In the genomic region with DNA sequence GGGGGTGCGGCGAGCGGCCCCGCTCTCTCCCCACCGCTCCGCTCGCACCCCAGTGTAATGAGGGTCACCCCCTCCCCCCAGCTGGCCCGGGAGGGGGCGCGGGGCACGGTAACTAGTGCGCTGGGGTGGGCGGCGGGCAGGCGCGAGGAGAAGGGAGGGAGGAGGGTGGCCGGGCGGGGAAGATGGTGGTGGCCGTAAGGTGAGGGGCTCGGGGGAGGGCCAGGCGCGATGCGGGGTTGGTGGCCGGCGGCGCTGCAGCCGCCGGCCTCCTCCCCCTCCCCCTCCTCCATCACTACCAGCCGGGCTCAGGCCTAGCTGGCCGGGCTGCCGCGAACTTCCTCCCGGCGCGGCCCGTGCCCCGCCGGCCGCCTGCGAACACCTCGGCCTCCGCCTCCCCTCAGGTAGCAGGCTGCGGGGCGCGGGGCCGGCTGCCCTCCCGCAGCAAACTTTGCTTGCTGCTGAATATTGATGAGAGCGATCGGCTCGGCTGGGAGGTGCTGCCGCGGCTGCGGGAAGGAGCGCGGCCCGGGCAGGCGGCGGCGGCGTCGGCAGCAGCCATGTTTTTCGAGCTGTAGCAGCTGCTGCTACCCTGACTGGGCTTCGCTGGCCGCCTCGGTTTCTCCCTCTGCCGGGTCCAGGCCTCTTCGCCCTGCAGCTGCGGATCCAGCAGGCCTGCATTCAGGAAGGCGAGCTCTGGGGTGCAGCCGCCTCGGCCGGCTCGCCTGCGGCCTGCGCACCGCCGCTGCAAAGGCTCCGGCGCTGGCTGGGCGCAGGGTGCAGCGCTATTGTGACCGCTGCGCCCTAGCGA, we compare ENCODE assay signal across 8 cellular contexts. TPM values are rescaled to one million over a fixed set of nuclear protein-coding genes. Genes with fewer than 3 reads are reported as not detected.
DNase-seq lines count a peak whose midpoint lies in the region; ATAC-seq and TF ChIP-seq lines count a peak whose summit lies in the region.

No MANE protein-coding gene starts in this region.

- no peaks in the 10 kb centered on the region for H4K20me1 ChIP-seq in neural cell (ENCODE audit: insufficient read depth)

- H3K27ac Mint-ChIP-seq in activated T-helper 1 cell treated with anti-CD3 and anti-CD28 coated beads, Interleukin-12 subunit alpha, Interleukin-12 subunit beta, Interleukin-2, Interleukin-4 antibody, amounts not matched to agents 30 ng/mL and 10 ng/mL and 1 ng/mL, durations not matched to agents 14 hours and 24 hours and 36 hours = peak overlapping the region; percentile 86

- H2AFZ ChIP-seq in neural cell (ENCODE audit: low read depth, low read length) = peak overlapping the region; percentile 65

- peaks cover 18% of the 10 kb centered on the region for H3K36me3 Mint-ChIP-seq in activated T-helper 1 cell treated with anti-CD3 and anti-CD28 coated beads, Interleukin-12 subunit alpha, Interleukin-12 subunit beta, Interleukin-2, Interleukin-4 antibody, amounts not matched to agents 30 ng/mL and 10 ng/mL and 1 ng/mL, durations not matched to agents 14 hours and 24 hours and 36 hours (ENCODE audit: low read depth)

- H3K4me1 Mint-ChIP-seq in activated T-helper 1 cell treated with anti-CD3 and anti-CD28 coated beads, Interleukin-12 subunit alpha, Interleukin-12 subunit beta, Interleukin-2, Interleukin-4 antibody, amounts not matched to agents 30 ng/mL and 10 ng/mL and 1 ng/mL, durations not matched to agents 14 hours and 24 hours and 36 hours (ENCODE audit: low read depth) = peaks cover 41% of the 10 kb centered on the region

- in situ Hi-C loops in transverse colon (cut with MboI; ENCODE audit: low pct_ligation_motif_present in 1 of 4, low pct_unique_long_range_greater_than_20kb in 1 of 4, low sequenced_read_pairs in 3 of 4) = loop anchor here in 1 of 4 donors (25.0 kb wide), 1 partner anchor 153 kb away; no protein-coding TSS in a partner anchor

- H3K27me3 Mint-ChIP-seq in activated T-helper 1 cell treated with anti-CD3 and anti-CD28 coated beads, Interleukin-12 subunit alpha, Interleukin-12 subunit beta, Interleukin-2, Interleukin-4 antibody, amounts not matched to agents 30 ng/mL and 10 ng/mL and 1 ng/mL, durations not matched to agents 14 hours and 24 hours and 36 hours (ENCODE audit: insufficient read depth) = no peaks in the 10 kb centered on the region

- peak overlapping the region; percentile 77 for H3K9ac ChIP-seq in neural cell (ENCODE audit: low read length)

- H3K27ac ChIP-seq in neural cell (ENCODE audit: low read length) (peak overlapping the region; percentile 60), transverse colon (peak overlapping the region; percentile 90 to 97 (median 94))

- peaks cover 20% of the 10 kb centered on the region for H3K79me2 ChIP-seq in neural cell (replicated peaks; ENCODE audit: insufficient read depth, low read length)

- 1% methylated on average over 59 of the region's 84 CpGs; no CpG with 5 or more reads in 1 of the 2 donors for WGBS in transverse colon (ENCODE audit: low coverage in 1 of 2), 2 donors

- no peaks in the 10 kb centered on the region for H3K36me3 ChIP-seq in neural cell (ENCODE audit: insufficient read depth, low read length)
- peaks cover 0 to 19% (median 3%) of the 10 kb centered on the region in 4 donors for H3K36me3 ChIP-seq in transverse colon

- H3K4me2 ChIP-seq in neural cell (ENCODE audit: low read length) = peak overlapping the region; percentile 95

- peaks cover 28 to 44% (median 33%) of the 10 kb centered on the region in 4 donors for H3K4me1 ChIP-seq in transverse colon

- peak; percentile 56 for TF ChIP-seq POLR2A in transverse colon (IDR thresholded peaks at IDR 0.05)

- intact Hi-C loops in activated T-helper 1 cell treated with anti-CD3 and anti-CD28 coated beads, Interleukin-12 subunit alpha, Interleukin-12 subunit beta, Interleukin-2, Interleukin-4 antibody, amounts not matched to agents 30 ng/mL and 10 ng/mL and 1 ng/mL, durations not matched to agents 14 hours and 24 hours and 36 hours (cut with micrococcal nuclease) = loop anchor here (1.0 to 5.0 kb wide), 8 partner anchors 20 to 597 kb away; a partner anchor contains a TSS
- intact Hi-C loops in transverse colon (cut with DNase I; ENCODE audit: low total_unique reads) = loop anchor here (2.0 kb wide), 1 partner anchor 19 kb away; no protein-coding TSS in a partner anchor

- peak overlapping the region; percentile 93 for H3K4me3 Mint-ChIP-seq in activated T-helper 1 cell treated with anti-CD3 and anti-CD28 coated beads, Interleukin-12 subunit alpha, Interleukin-12 subunit beta, Interleukin-2, Interleukin-4 antibody, amounts not matched to agents 30 ng/mL and 10 ng/mL and 1 ng/mL, durations not matched to agents 14 hours and 24 hours and 36 hours

- peak; percentile 30 for ATAC-seq in HG02852 (IDR thresholded peaks at IDR 0.05; ENCODE audit: unreplicated experiment)

- DNase-seq in NCI-H2081 (lab: John Stamatoyannopoulos, UW) = peak; percentile 29 to 62
- DNase-seq in NCI-H2081 treated with DMSO at 0.1 percent for 48 hours (lab: John Stamatoyannopoulos, UW) = no peak
- DNase-seq in NOMO-1 treated with dmso at 0.1 percent for 144 hours (lab: John Stamatoyannopoulos, UW; ENCODE audit: unreplicated experiment) = peak; percentile 32
- DNase-seq in activated T-helper 1 cell treated with anti-CD3 and anti-CD28 coated beads, Interleukin-12 subunit alpha, Interleukin-12 subunit beta, Interleukin-2, Interleukin-4 antibody, amounts not matched to agents 30 ng/mL and 10 ng/mL and 1 ng/mL, durations not matched to agents 14 hours and 24 hours and 36 hours (ENCODE audit: low spot score) = peak; percentile 42
- peak; percentile 37 for DNase-seq in fibroblast of the aortic adventitia (ENCODE audit: low read depth)
- DNase-seq in transverse colon = peak; percentile 55

- H3K4me3 ChIP-seq in fibroblast of the aortic adventitia (ENCODE audit: low read depth, low read length) = peak overlapping the region; percentile 68
- H3K4me3 ChIP-seq in neural cell (ENCODE audit: low read length) = peak overlapping the region; percentile 71
- peak overlapping the region; percentile 69 to 78 (median 72) for H3K4me3 ChIP-seq in transverse colon

- TF ChIP-seq EP300 in neural cell (conservative IDR thresholded peaks at IDR 0.05; ENCODE audit: poor library complexity, severe bottlenecking) = no peak
- no peak for TF ChIP-seq EP300 in transverse colon (IDR thresholded peaks at IDR 0.05; ENCODE audit: low read depth)

- H3K27me3 ChIP-seq in neural cell (ENCODE audit: insufficient read depth, low read depth, low read length) = no peaks in the 10 kb centered on the region
- no peaks in the 10 kb centered on the region for H3K27me3 ChIP-seq in transverse colon

- TF ChIP-seq RAD21 in neural cell (conservative IDR thresholded peaks at IDR 0.05) = no peak

- H3K9me3 Mint-ChIP-seq in activated T-helper 1 cell treated with anti-CD3 and anti-CD28 coated beads, Interleukin-12 subunit alpha, Interleukin-12 subunit beta, Interleukin-2, Interleukin-4 antibody, amounts not matched to agents 30 ng/mL and 10 ng/mL and 1 ng/mL, durations not matched to agents 14 hours and 24 hours and 36 hours = no peaks in the 10 kb centered on the region

- H3K9me2 ChIP-seq in neural cell (ENCODE audit: insufficient read depth, low read length) = no peaks in the 10 kb centered on the region

- TF ChIP-seq CTCF in fibroblast of the aortic adventitia (IDR thresholded peaks at IDR 0.05; ENCODE audit: insufficient read depth, low read length) (no peak), neural cell (IDR thresholded peaks at IDR 0.05; ENCODE audit: poor library complexity, severe bottlenecking) (peak; percentile 15), transverse colon (IDR thresholded peaks at IDR 0.05) (no peak)

- no peaks in the 10 kb centered on the region for H3F3A ChIP-seq in neural cell (ENCODE audit: insufficient read depth, low read length, poor library complexity, severe bottlenecking)

- H3K9me3 ChIP-seq in neural cell (ENCODE audit: low read length) = no peaks in the 10 kb centered on the region
- no peaks in the 10 kb centered on the region for H3K9me3 ChIP-seq in transverse colon

TF ChIP-seq in neural cell, 6 proteins besides CTCF, POLR2A, EP300 and RAD21 (continues in another document):
- no peak for TF ChIP-seq SMC3 (conservative IDR thresholded peaks at IDR 0.05; ENCODE audit: poor library complexity)
- TF ChIP-seq EZH2 (IDR thresholded peaks at IDR 0.05; ENCODE audit: borderline replicate concordance, insufficient read depth, low read length, poor library complexity, severe bottlenecking) = no peak

RNA-seq across cellular contexts. Expression of a gene that starts 0.5 kb away (rescaled TPM):
- total RNA-seq in activated T-helper 1 cell treated with anti-CD3 and anti-CD28 coated beads, Interleukin-12 subunit alpha, Interleukin-12 subunit beta, Interleukin-2, Interleukin-4 antibody, amounts not matched to agents 30 ng/mL and 10 ng/mL and 1 ng/mL, durations not matched to agents 14 hours and 24 hours and 36 hours = 108 and 112 TPM in 2 replicates
- total RNA-seq in fibroblast of the aortic adventitia (ENCODE audit: low replicate concordance) (50.3 and 136 TPM in 2 replicates), transverse colon (10 to 100 TPM; 32.6 to 84.9 (median 60.7) TPM)
- 12.8 and 15.0 TPM in 2 replicates for polyA plus RNA-seq in neural cell
- polyA minus RNA-seq in neural cell = 76.2 and 80.7 TPM in 2 replicates

RNA-seq across cellular contexts. Expression of a gene that starts 47.3 kb away (rescaled TPM):
- 1.2 and 1.4 TPM in 2 replicates for total RNA-seq in activated T-helper 1 cell treated with anti-CD3 and anti-CD28 coated beads, Interleukin-12 subunit alpha, Interleukin-12 subunit beta, Interleukin-2, Interleukin-4 antibody, amounts not matched to agents 30 ng/mL and 10 ng/mL and 1 ng/mL, durations not matched to agents 14 hours and 24 hours and 36 hours
- 0.74 TPM in 1 of 2 replicates, not detected in the other for total RNA-seq in fibroblast of the aortic adventitia (ENCODE audit: low replicate concordance)
- polyA plus RNA-seq in neural cell = 10.3 and 14.8 TPM in 2 replicates
- polyA minus RNA-seq in neural cell = 3.4 and 4.4 TPM in 2 replicates
- 10 to 100 TPM; 15.3 to 86.2 (median 22.2) TPM for total RNA-seq in transverse colon
